ENCODE assay signal across 24 cellular contexts in the genomic region with DNA sequence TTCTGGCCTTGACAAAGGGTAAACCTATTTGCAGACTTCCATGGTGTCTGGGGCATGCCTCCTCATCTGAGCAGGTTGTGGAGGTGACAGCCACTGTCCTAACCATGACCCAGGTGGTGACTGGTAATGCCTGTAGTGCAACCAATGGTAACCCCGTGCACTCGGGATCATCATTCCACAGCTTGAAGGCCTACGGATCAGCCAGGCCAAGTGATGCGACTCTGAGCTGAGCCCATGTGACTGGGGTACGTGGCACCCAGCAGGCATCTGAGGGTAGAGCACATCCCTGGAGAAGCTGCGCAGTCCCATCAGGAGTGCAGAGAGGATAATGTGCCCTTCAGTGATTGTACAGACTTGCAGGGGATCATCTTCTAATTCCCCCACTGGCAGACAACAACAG.
"Had no signal": no experiment of that assay in that cellular context is flagged by ENCODE, and none has a peak within 500 bp of the region (broad histone marks: within the 10 kb centered on the region; RNA-seq: fewer than 3 reads in every experiment).

No MANE protein-coding gene starts in this region.

- H3K27me3 ChIP-seq: dorsolateral prefrontal cortex, esophagus muscularis mucosa, foreskin keratinocyte, gastrocnemius medialis, heart right ventricle, left lung had no signal

- H3K27ac Mint-ChIP-seq: mesothelial cell of epicardium, naive B cell had no signal

- H3K4me3 ChIP-seq: coronary artery, dorsolateral prefrontal cortex, esophagus muscularis mucosa, gastrocnemius medialis, heart right ventricle, left lung, lower lobe of right lung, mucosa of descending colon had no signal

- FAIRE-seq: colon, endothelial cell of umbilical vein, islet of Langerhans, keratinocyte had no signal

- H3K27ac ChIP-seq: coronary artery, dorsolateral prefrontal cortex, esophagus muscularis mucosa, foreskin keratinocyte, gastrocnemius medialis, heart right ventricle, left lung, lower lobe of right lung had no signal

- H3K9me3 ChIP-seq: esophagus muscularis mucosa, gastrocnemius medialis, heart right ventricle, left lung, lower lobe of right lung, mucosa of descending colon had no signal

- H3K4me3 Mint-ChIP-seq: mesothelial cell of epicardium, naive B cell had no signal

- DNase-seq: dermis blood vessel endothelial cell; dorsolateral prefrontal cortex; effector CD4-positive, alpha-beta T cell; effector memory CD4-positive, alpha-beta T cell; foreskin keratinocyte; gastrocnemius medialis; glutamatergic neuron; head of caudate nucleus; heart right ventricle; hippocampal formation; left cardiac atrium; left lung; left ventricle myocardium superior; lower lobe of right lung; mesenchymal stem cell; mucosa of descending colon; naive B cell had no signal

- H3K4me1 ChIP-seq: foreskin keratinocyte, gastrocnemius medialis, heart right ventricle, left lung, lower lobe of right lung had no signal

- H3K27me3 Mint-ChIP-seq: naive B cell had no signal

- H3K4me1 Mint-ChIP-seq: mesothelial cell of epicardium, naive B cell had no signal

- H3K9me3 Mint-ChIP-seq: mesothelial cell of epicardium, naive B cell had no signal
